In genomic region chr17:42784811-42785592, GRCh38 we compare ENCODE assay signal across 1 cellular context.
TF ChIP-seq lines count a peak whose summit lies in the region.

No MANE protein-coding gene starts in this region.

TF ChIP-seq in HepG2, 621 proteins besides CTCF, POLR2A, EP300 and RAD21 (continued from another document):
- TF ChIP-seq CSRNP1 (CRISPR knock-in tag; IDR thresholded peaks at IDR 0.05) = no peak
- TF ChIP-seq PAXIP1 (CRISPR knock-in tag; conservative IDR thresholded peaks at IDR 0.05) = no peak
- TF ChIP-seq ZNF225 (CRISPR knock-in tag; IDR thresholded peaks at IDR 0.05) = peak; percentile 31; the same call in 1 of the 2 replicates
- peak; percentile 98 for TF ChIP-seq AGO2 (optimal IDR thresholded peaks at IDR 0.05; ENCODE audit: low read depth, low read length)
